Comparison of ENCODE assay signal across 8 cellular contexts in genomic region chr4:55545133-55545532, GRCh38. TPM values are rescaled to one million over a fixed set of nuclear protein-coding genes. Genes with fewer than 3 reads are reported as not detected.
A peak's percentile ranks its signal among the peaks of the same experiment; 100 is the strongest.
DNase-seq lines count a peak whose midpoint lies in the region; ATAC-seq and TF ChIP-seq lines count a peak whose summit lies in the region.

No MANE protein-coding gene starts in this region.

- H2BK120ac ChIP-seq in mesendoderm (ENCODE audit: low read depth, low read length), result no peak overlapping the region

- peaks cover 9% of the 10 kb centered on the region for H3K36me3 Mint-ChIP-seq in brain

- H3K79me2 ChIP-seq in mesendoderm (ENCODE audit: control insufficient read depth, insufficient read depth, low read length), result peaks cover 16% of the 10 kb centered on the region

- H3K27ac ChIP-seq in mesendoderm (ENCODE audit: low read depth, low read length), result no peak overlapping the region

- no CpG with 5 or more reads among the region's 7 CpGs for WGBS in mesendoderm (ENCODE audit: extremely low coverage, insufficient coverage, low lambda C conversion rate)

- H2AK5ac ChIP-seq in mesendoderm (ENCODE audit: low read length), result no peak overlapping the region

- peak overlapping the region; percentile 93 to 99 (median 98) for H3K4me3 Mint-ChIP-seq in brain

- H3K4me1 Mint-ChIP-seq in brain, result peaks cover 69% of the 10 kb centered on the region

- H4K5ac ChIP-seq in mesendoderm (ENCODE audit: low read length), result no peak overlapping the region

- no peaks in the 10 kb centered on the region for H3K36me3 ChIP-seq in mesendoderm (ENCODE audit: control insufficient read depth, insufficient read depth, low read length)

- DNase-seq in DMS79 (lab: John Stamatoyannopoulos, UW) (peak; percentile 19), NCI-H1436 (lab: John Stamatoyannopoulos, UW) (peak; percentile 52), mesendoderm (peak; percentile 22)

- H3K4me3 ChIP-seq in mesendoderm (ENCODE audit: low read length), result peak overlapping the region; percentile 89

- no peaks in the 10 kb centered on the region for H3K9me3 Mint-ChIP-seq in brain

- H3K56ac ChIP-seq in mesendoderm (ENCODE audit: low read length), result peak overlapping the region; percentile 92

- H3K18ac ChIP-seq in mesendoderm (ENCODE audit: low read length), result no peak overlapping the region

- no peak for TF ChIP-seq CTCF in brain (conservative IDR thresholded peaks at IDR 0.05)

- ATAC-seq in GM19455 (IDR thresholded peaks at IDR 0.05; ENCODE audit: unreplicated experiment) (no peak), GM18867 (IDR thresholded peaks at IDR 0.05; ENCODE audit: unreplicated experiment) (no peak), HG02763 (IDR thresholded peaks at IDR 0.05; ENCODE audit: unreplicated experiment) (no peak), GM21737 (IDR thresholded peaks at IDR 0.05; ENCODE audit: unreplicated experiment) (no peak)

- peak overlapping the region; percentile 55 to 99 (median 98) for H3K27ac Mint-ChIP-seq in brain

- H3K23ac ChIP-seq in mesendoderm (ENCODE audit: low read length), result no peak overlapping the region

- H3K79me1 ChIP-seq in mesendoderm (ENCODE audit: low read length), result peaks cover 2% of the 10 kb centered on the region

- H3K4ac ChIP-seq in mesendoderm (ENCODE audit: low read depth, low read length), result no peak overlapping the region

- H4K8ac ChIP-seq in mesendoderm (ENCODE audit: low read depth, low read length), result no peak overlapping the region

- no peaks in the 10 kb centered on the region for H3K27me3 ChIP-seq in mesendoderm (ENCODE audit: insufficient read depth, low read length, poor library complexity)

- no peak overlapping the region for H2BK15ac ChIP-seq in mesendoderm (replicated peaks; ENCODE audit: low read depth)

- peak overlapping the region; percentile 6 for H3K4me2 ChIP-seq in mesendoderm (ENCODE audit: low read length)

- H3K9ac ChIP-seq in mesendoderm (ENCODE audit: low read length), result peak overlapping the region; percentile 90

- H2BK5ac ChIP-seq in mesendoderm (ENCODE audit: low read length), result no peak overlapping the region

- H3K4me1 ChIP-seq in mesendoderm (ENCODE audit: control insufficient read depth, low read depth, low read length), result peaks cover 12% of the 10 kb centered on the region

- peaks cover 5% of the 10 kb centered on the region for H3K27me3 Mint-ChIP-seq in brain

RNA-seq across cellular contexts. Expression of gene CLOCK, which starts 1.6 kb away (rescaled TPM):
- polyA plus RNA-seq in brain (ENCODE audit: insufficient read depth, low read depth, low replicate concordance), result 6.8 TPM
- 10.2 TPM for polyA plus RNA-seq in mesendoderm (2013, experiment 1 of 2)
- 9.6 TPM for polyA plus RNA-seq in mesendoderm (2013, experiment 2 of 2)

RNA-seq across cellular contexts. Expression of gene PDCL2, which starts 46.9 kb away (rescaled TPM):
- polyA plus RNA-seq in brain (ENCODE audit: insufficient read depth, low read depth, low replicate concordance), result not detected
- polyA plus RNA-seq in mesendoderm (2013, experiment 1 of 2), result 0.14 TPM
- polyA plus RNA-seq in mesendoderm (2013, experiment 2 of 2), result 0.04 TPM
